ENCODE assay signal across 13 cellular contexts in genomic region chr19:18319591-18320135, GRCh38. TPM values are rescaled to one million over a fixed set of nuclear protein-coding genes. Genes with fewer than 3 reads are reported as not detected.
DNase-seq lines count a peak whose midpoint lies in the region; ATAC-seq and TF ChIP-seq lines count a peak whose summit lies in the region.
"Had no signal": no experiment of that assay in that cellular context is flagged by ENCODE, and none has a peak within 500 bp of the region (broad histone marks: within the 10 kb centered on the region; RNA-seq: fewer than 3 reads in every experiment).

No MANE protein-coding gene starts in this region.

- H3F3A ChIP-seq in PC-9 (ENCODE audit: insufficient read depth, low read depth): peaks cover 36% of the 10 kb centered on the region; the same call in 1 of the 2 replicates

- peaks cover 54% of the 10 kb centered on the region for H3K4me1 Mint-ChIP-seq in CD8-positive, alpha-beta T cell (ENCODE audit: low read depth)
- peaks cover 44 to 45% of the 10 kb centered on the region in 2 donors for H3K4me1 Mint-ChIP-seq in effector memory CD8-positive, alpha-beta T cell (ENCODE audit: low read depth in 2 of 2)

- H3K27ac ChIP-seq in CD8-positive, alpha-beta T cell (ENCODE audit: low read depth, low read length): no peak overlapping the region
- H3K27ac ChIP-seq in parathyroid adenoma (peak overlapping the region; percentile 6), PC-9 (no peak overlapping the region)

- CTCF ChIA-PET in CD8-positive, alpha-beta T cell (lab: Charles Lee): interaction anchor here (0.9 to 17.3 kb wide), 3 partner anchors 8 to 41 kb away, joined by 3 to 256 read pairs (median 4); partner anchors contain the start of genes IQCN and JUND
- CTCF ChIA-PET in PC-9 (lab: Charles Lee): no interaction called here

- no peaks in the 10 kb centered on the region for H3K27me3 ChIP-seq in CD8-positive, alpha-beta T cell (ENCODE audit: insufficient read depth, low read length)
- no peaks in the 10 kb centered on the region for H3K27me3 ChIP-seq in parathyroid adenoma (ENCODE audit: control insufficient read depth, insufficient read depth, low read length)
- H3K27me3 ChIP-seq in PC-9 (ENCODE audit: insufficient read depth, low read depth): no peaks in the 10 kb centered on the region
- H3K27me3 ChIP-seq: thyroid gland had no signal

- peaks cover 62% of the 10 kb centered on the region for H3K4me1 ChIP-seq in CD8-positive, alpha-beta T cell (ENCODE audit: insufficient read depth, low read length)
- H3K4me1 ChIP-seq in parathyroid adenoma (peaks cover 14% of the 10 kb centered on the region), PC-9 (replicated peaks; ENCODE audit: insufficient read depth) (peaks cover 37% of the 10 kb centered on the region)

- H3K4me3 Mint-ChIP-seq in CD8-positive, alpha-beta T cell: peak overlapping the region; percentile 29
- H3K4me3 Mint-ChIP-seq in effector memory CD8-positive, alpha-beta T cell: peak overlapping the region; percentile 71 to 80

- H3K9ac ChIP-seq in parathyroid adenoma: no peak overlapping the region

- ATAC-seq in CD8-positive, alpha-beta T cell: no peak
- no peak for ATAC-seq in effector memory CD8-positive, alpha-beta T cell (replicated peaks)

- H3K9me3 ChIP-seq in CD8-positive, alpha-beta T cell (ENCODE audit: low read length): no peaks in the 10 kb centered on the region
- H3K9me3 ChIP-seq in parathyroid adenoma (ENCODE audit: control insufficient read depth, low read length) (no peaks in the 10 kb centered on the region), PC-9 (ENCODE audit: insufficient read depth, low read depth) (no peaks in the 10 kb centered on the region)
- H3K9me3 ChIP-seq: thyroid gland had no signal

- TF ChIP-seq CTCF in CD8-positive, alpha-beta T cell (IDR thresholded peaks at IDR 0.05): no peak
- no peak for TF ChIP-seq CTCF in parathyroid adenoma (IDR thresholded peaks at IDR 0.05)
- TF ChIP-seq CTCF in PC-9 (conservative IDR thresholded peaks at IDR 0.05): no peak

- H3K4me2 ChIP-seq in parathyroid adenoma (ENCODE audit: low read length) (no peak overlapping the region), PC-9 (no peak overlapping the region)

- BruUV-seq in PC-9 (replicated peaks; lab: Mats Ljungman, UMichigan): no TSS peak

- H3K27me3 Mint-ChIP-seq in CD8-positive, alpha-beta T cell (ENCODE audit: low read depth): no peaks in the 10 kb centered on the region
- H3K27me3 Mint-ChIP-seq in effector memory CD8-positive, alpha-beta T cell: no peaks in the 10 kb centered on the region

- H3K4me3 ChIP-seq in CD8-positive, alpha-beta T cell (ENCODE audit: low read depth, low read length): no peak overlapping the region
- no peak overlapping the region for H3K4me3 ChIP-seq in parathyroid adenoma (ENCODE audit: low read depth, low read length)
- no peak overlapping the region for H3K4me3 ChIP-seq in PC-9
- H3K4me3 ChIP-seq: thyroid gland had no signal

- no peak overlapping the region for H2AFZ ChIP-seq in parathyroid adenoma
- H2AFZ ChIP-seq in PC-9: no peak overlapping the region

- H3K79me2 ChIP-seq in parathyroid adenoma (peaks cover 19% of the 10 kb centered on the region), PC-9 (ENCODE audit: low read depth) (peaks cover 59% of the 10 kb centered on the region)

- intact Hi-C loops in CD8-positive, alpha-beta T cell (cut with DNase I, micrococcal nuclease): loop anchor here in 1 of 2 experiments (10.0 kb wide), 1 partner anchor 205 kb away; no protein-coding TSS in a partner anchor
- intact Hi-C loops in PC-9 (cut with micrococcal nuclease; ENCODE audit: unreplicated experiment): no loop called here

- POLR2A ChIA-PET in CD8-positive, alpha-beta T cell (lab: Charles Lee): interaction anchor here (0.8 to 7.9 kb wide), 5 partner anchors 9 to 40 kb away, joined by 3 to 267 read pairs (median 6); partner anchors contain the start of gene JUND
- POLR2A ChIA-PET in PC-9 (lab: Charles Lee; ENCODE audit: unreplicated experiment): no interaction called here

- no peak for DNase-seq in CD8-positive, alpha-beta T cell
- DNase-seq in NCI-H69 (lab: John Stamatoyannopoulos, UW) (peak; percentile 62), SK-N-DZ (ENCODE audit: low spot score) (no peak), DMS114 treated with DMSO at 0.1 percent for 48 hours (lab: John Stamatoyannopoulos, UW; ENCODE audit: unreplicated experiment) (no peak), PC-9 (no peak)
- no peak for DNase-seq in effector memory CD8-positive, alpha-beta T cell
- DNase-seq: activated gamma-delta T cell treated with Interleukin-2 at 50 U/mL for 16 hours; NCI-H1092; NK-92 treated with Interleukin-12 subunit alpha and Interleukin-12 subunit beta, amount 100 ng/mL, for 24 hours; occipital lobe; stimulated activated CD4-positive, alpha-beta T cell treated with anti-CD3 and anti-CD28 coated beads, Interleukin-4, amount 100 ng/mL, for 4 hours; thyroid gland had no signal

- no peaks in the 10 kb centered on the region for H3K9me3 Mint-ChIP-seq in CD8-positive, alpha-beta T cell
- H3K9me3 Mint-ChIP-seq in effector memory CD8-positive, alpha-beta T cell: no peaks in the 10 kb centered on the region

- no peaks in the 10 kb centered on the region for H3K9me2 ChIP-seq in PC-9 (ENCODE audit: insufficient read depth)

- peaks cover 4% of the 10 kb centered on the region for H3K36me3 Mint-ChIP-seq in CD8-positive, alpha-beta T cell
- peaks cover 41% of the 10 kb centered on the region for H3K36me3 Mint-ChIP-seq in effector memory CD8-positive, alpha-beta T cell (ENCODE audit: insufficient read depth)

- no peaks in the 10 kb centered on the region for H3K36me3 ChIP-seq in CD8-positive, alpha-beta T cell (ENCODE audit: insufficient read depth, low read length)
- H3K36me3 ChIP-seq in parathyroid adenoma (ENCODE audit: control insufficient read depth, insufficient read depth, low read length) (no peaks in the 10 kb centered on the region), PC-9 (ENCODE audit: low read depth) (peaks cover under 1% of the 10 kb centered on the region; the same call in 1 of the 2 replicates)
- H3K36me3 ChIP-seq: thyroid gland had no signal

- no peaks in the 10 kb centered on the region; the same call in 1 of the 2 replicates for H4K20me1 ChIP-seq in PC-9 (ENCODE audit: insufficient read depth)

- peak overlapping the region; percentile 90 for H3K27ac Mint-ChIP-seq in CD8-positive, alpha-beta T cell
- peak overlapping the region; percentile 82 to 92 for H3K27ac Mint-ChIP-seq in effector memory CD8-positive, alpha-beta T cell

RNA-seq across cellular contexts. Expression of gene LSM4, which starts 3.2 kb away (rescaled TPM):
- total RNA-seq in CD8-positive, alpha-beta T cell: 10 to 100 TPM; 41.1 to 43.9 TPM
- polyA plus RNA-seq in SK-N-DZ (2014; cell fraction: cytosol; rRNA removed): 531 and 764 TPM in 2 replicates
- 542 and 583 TPM in 2 replicates for polyA plus RNA-seq in SK-N-DZ (2014; cell fraction: nucleus; rRNA removed)
- total RNA-seq in PC-9 (2021): 291 and 323 TPM in 2 replicates

RNA-seq across cellular contexts. Expression of gene PGPEP1, which starts 20.7 kb away (rescaled TPM):
- total RNA-seq in CD8-positive, alpha-beta T cell: 10 to 100 TPM; 20.0 to 25.2 TPM
- polyA plus RNA-seq in SK-N-DZ (2014; cell fraction: cytosol; rRNA removed): 0.05 and 0.13 TPM in 2 replicates
- not detected in 2 replicates for polyA plus RNA-seq in SK-N-DZ (2014; cell fraction: nucleus; rRNA removed)
- 42.0 and 53.6 TPM in 2 replicates for total RNA-seq in PC-9 (2021)

RNA-seq across cellular contexts. Expression of gene JUND, which starts 38.2 kb away (rescaled TPM):
- total RNA-seq in CD8-positive, alpha-beta T cell: 1,000 to 10,000 TPM; 1,995 to 2,125 TPM
- 80.4 and 92.1 TPM in 2 replicates for polyA plus RNA-seq in SK-N-DZ (2014; cell fraction: cytosol; rRNA removed)
- 28.1 and 57.8 TPM in 2 replicates for polyA plus RNA-seq in SK-N-DZ (2014; cell fraction: nucleus; rRNA removed)
- total RNA-seq in PC-9 (2021): 115 and 150 TPM in 2 replicates

RNA-seq across cellular contexts. Expression of gene IQCN, which starts 45.4 kb away (rescaled TPM):
- total RNA-seq in CD8-positive, alpha-beta T cell: 10 to 100 TPM in 1 of 2 experiments, 1 to 10 TPM in 1; 7.6 to 10.4 TPM
- 0.29 TPM in 1 of 2 replicates, not detected in the other for polyA plus RNA-seq in SK-N-DZ (2014; cell fraction: cytosol; rRNA removed)
- polyA plus RNA-seq in SK-N-DZ (2014; cell fraction: nucleus; rRNA removed): 0.04 and 1.1 TPM in 2 replicates
- total RNA-seq in PC-9 (2021): 5.6 and 7.3 TPM in 2 replicates

Comparison
In these comparisons a context has a peak if more than half of its experiments do, and no peak if none do; other contexts are left out.
1. RNA of gene JUND, which starts 38.2 kb away (total RNA-seq): 1,995 to 2,125 TPM in CD8-positive, alpha-beta T cell; 115 to 150 TPM in PC-9; every median in the first group is over 10 times any median in the second.